Comparison of ENCODE assay signal across 23 cellular contexts in the genomic region with DNA sequence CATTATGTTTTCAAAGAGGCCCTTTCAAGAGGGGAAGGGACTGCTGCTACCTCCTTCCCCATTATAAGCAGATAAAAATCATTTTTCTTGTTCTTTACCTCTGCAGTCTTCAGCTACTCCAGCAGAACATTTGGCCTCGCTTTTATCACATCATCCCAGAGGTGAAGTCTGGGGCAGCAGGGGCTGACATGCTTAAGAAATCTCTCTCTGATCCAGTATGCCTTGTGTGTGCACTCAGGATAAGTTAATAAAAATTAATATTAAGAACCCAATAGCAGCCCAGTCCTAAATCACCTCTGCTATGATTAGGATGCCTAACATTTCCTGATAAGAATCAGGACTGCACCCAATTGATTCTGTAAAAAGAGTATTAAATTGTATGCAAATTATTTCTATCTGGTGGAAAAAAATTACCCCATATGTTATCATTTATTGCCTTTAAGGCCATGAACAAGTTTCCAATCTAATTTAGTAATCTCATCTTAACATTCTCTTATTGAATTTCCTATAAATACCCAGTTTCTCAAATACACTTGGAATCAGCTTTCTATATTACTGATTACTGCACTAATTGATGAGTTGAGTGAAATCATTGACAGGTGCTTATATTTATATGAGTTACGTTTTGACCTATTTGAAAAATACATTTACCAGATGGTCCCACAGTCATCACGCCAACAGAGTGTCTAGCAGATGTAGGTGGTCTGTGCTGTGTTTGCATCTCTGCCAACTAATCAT.
"Had no signal": no experiment of that assay in that cellular context is flagged by ENCODE, and none has a peak within 500 bp of the region (broad histone marks: within the 10 kb centered on the region; RNA-seq: fewer than 3 reads in every experiment).

No MANE protein-coding gene starts in this region.

- H3K27ac ChIP-seq: SJSA1, WERI-Rb-1 had no signal

- H3K36me3 ChIP-seq: SJSA1, WERI-Rb-1 had no signal

- ATAC-seq: activated CD4-positive, alpha-beta T cell treated with anti-CD3 and anti-CD28 coated beads for 36 hours; activated CD8-positive, alpha-beta T cell treated with anti-CD3 and anti-CD28 coated beads, Interleukin-2, amount 10 ng/mL, durations not matched to agents 7 days and 5 days; PC-3 had no signal

- H3K9me3 ChIP-seq: SJSA1 had no signal

- H3K4me3 ChIP-seq: SJSA1 had no signal

- FAIRE-seq: astrocyte, RCC 7860 had no signal

- DNase-seq: activated CD4-positive, alpha-beta T cell treated with anti-CD3 and anti-CD28 coated beads for 36 hours; activated CD4-positive, alpha-beta T cell treated with anti-CD3 and anti-CD28 coated beads, Interleukin-2, amount 50 U/mL, for 4 hours; activated CD8-positive, alpha-beta memory T cell treated with anti-CD3 and anti-CD28 coated beads, Interleukin-2, amount 50 U/mL, for 48 hours; activated CD8-positive, alpha-beta T cell treated with anti-CD3 and anti-CD28 coated beads, Interleukin-2, amount 10 ng/mL, durations not matched to agents 7 days and 5 days; activated effector memory CD4-positive, alpha-beta T cell treated with anti-CD3 and anti-CD28 coated beads, Interleukin-2, amount 50 U/mL, for 16 hours; activated naive CD4-positive, alpha-beta T cell treated with anti-CD3 and anti-CD28 coated beads for 36 hours; activated T-cell treated with anti-CD3 and anti-CD28 coated beads, Interleukin-2, amount 50 U/mL, for 1 hour; amygdala; KG1; NCI-H1092; NCI-H1417; NCI-H187; NCI-H2081; NCI-H2227 treated with DMSO at 0.1 percent for 48 hours; NCI-H510A; NCI-H69; PC-3; SHP77; T-helper 1 cell; WERI-Rb-1 had no signal

- H3K27me3 ChIP-seq: SJSA1 had no signal
